ENCODE assay signal across 29 cellular contexts in genomic region chr10:70155255-70155838, GRCh38. TPM values are rescaled to one million over a fixed set of nuclear protein-coding genes. Genes with fewer than 3 reads are reported as not detected.
DNase-seq lines count a peak whose midpoint lies in the region; ATAC-seq and TF ChIP-seq lines count a peak whose summit lies in the region.
"Had no signal": no experiment of that assay in that cellular context is flagged by ENCODE, and none has a peak within 500 bp of the region (broad histone marks: within the 10 kb centered on the region; RNA-seq: fewer than 3 reads in every experiment).

No MANE protein-coding gene starts in this region.

- no peaks in the 10 kb centered on the region for H3K27me3 Mint-ChIP-seq in activated CD4-positive, alpha-beta memory T cell treated with anti-CD3 and anti-CD28 coated beads for 36 hours
- no peaks in the 10 kb centered on the region for H3K27me3 Mint-ChIP-seq in activated CD4-positive, alpha-beta memory T cell treated with anti-CD3 and anti-CD28 coated beads, Interleukin-2, amount 10 ng/mL, durations not matched to agents 7 days and 5 days
- no peaks in the 10 kb centered on the region for H3K27me3 Mint-ChIP-seq in CD4-positive, alpha-beta T cell
- no peaks in the 10 kb centered on the region for H3K27me3 Mint-ChIP-seq in activated CD8-positive, alpha-beta T cell treated with anti-CD3 and anti-CD28 coated beads, Interleukin-2, amount 10 ng/mL, durations not matched to agents 7 days and 5 days (ENCODE audit: low read depth)
- H3K27me3 Mint-ChIP-seq: central memory CD8-positive, alpha-beta T cell; stimulated activated memory B cell treated with anti-CD40 and anti-IgM and Interleukin-4, amounts not matched to agents 10 μg/mL and 1 μg/mL and 100 μg/mL, for 72 hours had no signal

- no peak for DNase-seq in activated CD4-positive, alpha-beta memory T cell treated with anti-CD3 and anti-CD28 coated beads for 36 hours
- DNase-seq in activated CD4-positive, alpha-beta memory T cell treated with anti-CD3 and anti-CD28 coated beads, Interleukin-2, amount 10 ng/mL, durations not matched to agents 7 days and 5 days, result no peak
- DNase-seq in CD4-positive, alpha-beta T cell, result no peak
- DNase-seq in activated CD8-positive, alpha-beta T cell treated with anti-CD3 and anti-CD28 coated beads, Interleukin-2, amount 10 ng/mL, durations not matched to agents 7 days and 5 days, result no peak
- DNase-seq in NCI-H2029 treated with DMSO at 0.1 percent for 48 hours (lab: John Stamatoyannopoulos, UW), result no peak
- no peak for DNase-seq in amniotic stem cell (lab: John Stamatoyannopoulos, UW)
- no peak for DNase-seq in amygdala (lab: John Stamatoyannopoulos, UW)
- DNase-seq: 8988T; activated naive CD4-positive, alpha-beta T cell treated with anti-CD3 and anti-CD28 coated beads, Interleukin-2, amount 50 U/mL, for 16 hours; activated T-cell treated with anti-CD3 and anti-CD28 coated beads, Interleukin-2, amount 50 U/mL, for 4 hours; body of pancreas; esophagus squamous epithelium; foreskin keratinocyte; heart right ventricle; lower lobe of right lung; NCI-H1092 treated with DMSO at 0.1 percent for 48 hours; NCI-H1694 treated with DMSO at 0.1 percent for 48 hours; NCI-H446 treated with DMSO at 0.1 percent for 48 hours; NCI-H774; nephron progenitor cell; SHP77; upper lobe of right lung had no signal

- peaks cover 10 to 61% (median 41%) of the 10 kb centered on the region in 4 donors for H3K36me3 ChIP-seq in liver (ENCODE audit: control insufficient read depth in 4 of 4, insufficient read depth in 3 of 4, low read depth in 1 of 4, low read length in 3 of 4)

- WGBS in liver, result 21% methylated on average over 3 of the region's 3 CpGs

- intact Hi-C loops in activated CD4-positive, alpha-beta memory T cell treated with anti-CD3 and anti-CD28 coated beads for 36 hours (cut with micrococcal nuclease), result no loop called here
- intact Hi-C loops in CD4-positive, alpha-beta T cell (cut with DNase I, micrococcal nuclease), result no loop called here

- H3K36me3 Mint-ChIP-seq in activated CD4-positive, alpha-beta memory T cell treated with anti-CD3 and anti-CD28 coated beads for 36 hours, result peaks cover 69% of the 10 kb centered on the region
- peaks cover 82% of the 10 kb centered on the region for H3K36me3 Mint-ChIP-seq in activated CD4-positive, alpha-beta memory T cell treated with anti-CD3 and anti-CD28 coated beads, Interleukin-2, amount 10 ng/mL, durations not matched to agents 7 days and 5 days (ENCODE audit: low read depth)
- peaks cover 98% of the 10 kb centered on the region for H3K36me3 Mint-ChIP-seq in CD4-positive, alpha-beta T cell (ENCODE audit: low read depth)
- H3K36me3 Mint-ChIP-seq in activated CD8-positive, alpha-beta T cell treated with anti-CD3 and anti-CD28 coated beads, Interleukin-2, amount 10 ng/mL, durations not matched to agents 7 days and 5 days (ENCODE audit: low read depth), result peaks cover 80% of the 10 kb centered on the region

- H3K4me1 Mint-ChIP-seq in activated CD4-positive, alpha-beta memory T cell treated with anti-CD3 and anti-CD28 coated beads for 36 hours (ENCODE audit: low read depth), result peaks cover 20% of the 10 kb centered on the region
- H3K4me1 Mint-ChIP-seq in activated CD4-positive, alpha-beta memory T cell treated with anti-CD3 and anti-CD28 coated beads, Interleukin-2, amount 10 ng/mL, durations not matched to agents 7 days and 5 days, result no peaks in the 10 kb centered on the region
- H3K4me1 Mint-ChIP-seq in CD4-positive, alpha-beta T cell (ENCODE audit: low read depth), result peaks cover 18% of the 10 kb centered on the region
- H3K4me1 Mint-ChIP-seq in activated CD8-positive, alpha-beta T cell treated with anti-CD3 and anti-CD28 coated beads, Interleukin-2, amount 10 ng/mL, durations not matched to agents 7 days and 5 days (ENCODE audit: low read depth), result peaks cover 7% of the 10 kb centered on the region
- H3K4me1 Mint-ChIP-seq: CD14-positive monocyte; nephron progenitor cell; stimulated activated memory B cell treated with anti-CD40 and anti-IgM and Interleukin-4, amounts not matched to agents 10 μg/mL and 1 μg/mL and 100 μg/mL, for 72 hours had no signal

- POLR2A ChIA-PET in activated CD4-positive, alpha-beta memory T cell treated with anti-CD3 and anti-CD28 coated beads for 36 hours (lab: Charles Lee), result no interaction called here
- POLR2A ChIA-PET in activated CD4-positive, alpha-beta memory T cell treated with anti-CD3 and anti-CD28 coated beads, Interleukin-2, amount 10 ng/mL, durations not matched to agents 7 days and 5 days (lab: Charles Lee), result interaction anchor here (1.4 kb wide), 1 partner anchor 9 kb away, joined by 4 read pairs; the partner anchor contains the start of gene TYSND1
- POLR2A ChIA-PET in CD4-positive, alpha-beta T cell (lab: Charles Lee), result interaction anchor here (1.3 kb wide), 1 partner anchor 10 kb away, joined by 3 read pairs; no protein-coding TSS in a partner anchor
- POLR2A ChIA-PET in activated CD8-positive, alpha-beta T cell treated with anti-CD3 and anti-CD28 coated beads, Interleukin-2, amount 10 ng/mL, durations not matched to agents 7 days and 5 days (lab: Charles Lee), result interaction anchor here (1.2 kb wide), 1 partner anchor 9 kb away, joined by 3 read pairs; the partner anchor contains the start of gene TYSND1

- no peaks in the 10 kb centered on the region for H3K9me3 ChIP-seq in CD4-positive, alpha-beta T cell (ENCODE audit: control insufficient read depth, low read length)
- no peaks in the 10 kb centered on the region for H3K9me3 ChIP-seq in liver (ENCODE audit: control insufficient read depth in 4 of 4, low read length in 3 of 4)
- H3K9me3 ChIP-seq: body of pancreas, esophagus squamous epithelium, heart right ventricle, lower lobe of right lung, suprapubic skin, upper lobe of right lung had no signal

- peak in 1 of 2 donors; percentile 8 for TF ChIP-seq RAD21 in liver (IDR thresholded peaks at IDR 0.05)

- TF ChIP-seq CTCF in CD4-positive, alpha-beta T cell (IDR thresholded peaks at IDR 0.05), result no peak
- no peak for TF ChIP-seq CTCF in liver (IDR thresholded peaks at IDR 0.05; ENCODE audit: low read depth, low read length, missing input control)

- no peak for ATAC-seq in CD4-positive, alpha-beta T cell (ENCODE audit: poor library complexity)
- no peak for ATAC-seq in activated CD8-positive, alpha-beta T cell treated with anti-CD3 and anti-CD28 coated beads, Interleukin-2, amount 10 ng/mL, durations not matched to agents 7 days and 5 days
- ATAC-seq: activated T-cell treated with anti-CD3 and anti-CD28 coated beads, Interleukin-2, amount 50 U/mL, for 4 hours; body of pancreas; foreskin keratinocyte; heart right ventricle; K562; lower lobe of right lung; Panc1; stimulated activated memory B cell treated with anti-CD40 and anti-IgM and Interleukin-4, amounts not matched to agents 10 μg/mL and 1 μg/mL and 100 μg/mL, for 72 hours; upper lobe of right lung had no signal

- H3K27ac Mint-ChIP-seq in activated CD4-positive, alpha-beta memory T cell treated with anti-CD3 and anti-CD28 coated beads for 36 hours, result peak overlapping the region; percentile 36
- H3K27ac Mint-ChIP-seq in activated CD4-positive, alpha-beta memory T cell treated with anti-CD3 and anti-CD28 coated beads, Interleukin-2, amount 10 ng/mL, durations not matched to agents 7 days and 5 days, result no peak overlapping the region
- peak overlapping the region; percentile 15 for H3K27ac Mint-ChIP-seq in CD4-positive, alpha-beta T cell
- H3K27ac Mint-ChIP-seq in activated CD8-positive, alpha-beta T cell treated with anti-CD3 and anti-CD28 coated beads, Interleukin-2, amount 10 ng/mL, durations not matched to agents 7 days and 5 days, result peak overlapping the region; percentile 24
- H3K27ac Mint-ChIP-seq: stimulated activated memory B cell treated with anti-CD40 and anti-IgM and Interleukin-4, amounts not matched to agents 10 μg/mL and 1 μg/mL and 100 μg/mL, for 72 hours had no signal

- H3K4me3 Mint-ChIP-seq in activated CD4-positive, alpha-beta memory T cell treated with anti-CD3 and anti-CD28 coated beads for 36 hours, result no peak overlapping the region
- H3K4me3 Mint-ChIP-seq in activated CD4-positive, alpha-beta memory T cell treated with anti-CD3 and anti-CD28 coated beads, Interleukin-2, amount 10 ng/mL, durations not matched to agents 7 days and 5 days, result no peak overlapping the region
- H3K4me3 Mint-ChIP-seq in CD4-positive, alpha-beta T cell, result no peak overlapping the region
- H3K4me3 Mint-ChIP-seq in activated CD8-positive, alpha-beta T cell treated with anti-CD3 and anti-CD28 coated beads, Interleukin-2, amount 10 ng/mL, durations not matched to agents 7 days and 5 days, result no peak overlapping the region
- H3K4me3 Mint-ChIP-seq: activated T-cell treated with anti-CD3 and anti-CD28 coated beads, Interleukin-2, amount 50 U/mL, for 4 hours; CD14-positive monocyte; central memory CD8-positive, alpha-beta T cell; nephron progenitor cell; stimulated activated memory B cell treated with anti-CD40 and anti-IgM and Interleukin-4, amounts not matched to agents 10 μg/mL and 1 μg/mL and 100 μg/mL, for 72 hours had no signal

- H3K4me3 ChIP-seq in liver (ENCODE audit: low read depth in 1 of 3, low read length in 3 of 3), result no peak overlapping the region
- H3K4me3 ChIP-seq: body of pancreas, esophagus squamous epithelium, heart right ventricle, K562, lower lobe of right lung, suprapubic skin, upper lobe of right lung had no signal

- no peaks in the 10 kb centered on the region for H3K9me3 Mint-ChIP-seq in activated CD4-positive, alpha-beta memory T cell treated with anti-CD3 and anti-CD28 coated beads for 36 hours
- no peaks in the 10 kb centered on the region for H3K9me3 Mint-ChIP-seq in activated CD4-positive, alpha-beta memory T cell treated with anti-CD3 and anti-CD28 coated beads, Interleukin-2, amount 10 ng/mL, durations not matched to agents 7 days and 5 days
- no peaks in the 10 kb centered on the region for H3K9me3 Mint-ChIP-seq in CD4-positive, alpha-beta T cell
- no peaks in the 10 kb centered on the region for H3K9me3 Mint-ChIP-seq in activated CD8-positive, alpha-beta T cell treated with anti-CD3 and anti-CD28 coated beads, Interleukin-2, amount 10 ng/mL, durations not matched to agents 7 days and 5 days (ENCODE audit: insufficient read depth)
- H3K9me3 Mint-ChIP-seq: activated T-cell treated with anti-CD3 and anti-CD28 coated beads, Interleukin-2, amount 50 U/mL, for 4 hours; CD14-positive monocyte; central memory CD8-positive, alpha-beta T cell; nephron progenitor cell; stimulated activated memory B cell treated with anti-CD40 and anti-IgM and Interleukin-4, amounts not matched to agents 10 μg/mL and 1 μg/mL and 100 μg/mL, for 72 hours had no signal

- no peak overlapping the region for H3K27ac ChIP-seq in CD4-positive, alpha-beta T cell (ENCODE audit: low read depth, low read length)
- H3K27ac ChIP-seq in liver (ENCODE audit: low read depth in 1 of 2, low read length in 2 of 2), result no peak overlapping the region
- H3K27ac ChIP-seq: body of pancreas, esophagus squamous epithelium, foreskin keratinocyte, heart right ventricle, lower lobe of right lung, suprapubic skin, upper lobe of right lung had no signal

- H3K27me3 ChIP-seq in CD4-positive, alpha-beta T cell (ENCODE audit: control insufficient read depth, insufficient read depth, low read length), result no peaks in the 10 kb centered on the region
- no peaks in the 10 kb centered on the region for H3K27me3 ChIP-seq in liver (ENCODE audit: control insufficient read depth in 4 of 4, insufficient read depth in 4 of 4, low read length in 3 of 4)
- H3K27me3 ChIP-seq: body of pancreas, esophagus squamous epithelium, foreskin keratinocyte, heart right ventricle, suprapubic skin, upper lobe of right lung had no signal

- CTCF ChIA-PET in activated CD4-positive, alpha-beta memory T cell treated with anti-CD3 and anti-CD28 coated beads for 36 hours (lab: Charles Lee), result interaction anchor here (1.4 to 2.0 kb wide), 2 partner anchors 9 to 224 kb away, joined by 3 to 9 read pairs; partner anchors contain the start of gene TYSND1
- CTCF ChIA-PET in activated CD4-positive, alpha-beta memory T cell treated with anti-CD3 and anti-CD28 coated beads, Interleukin-2, amount 10 ng/mL, durations not matched to agents 7 days and 5 days (lab: Charles Lee), result interaction anchor here (2.0 to 5.5 kb wide), 2 partner anchors 9 to 39 kb away, joined by 6 to 40 read pairs; partner anchors contain the start of gene TYSND1
- CTCF ChIA-PET in CD4-positive, alpha-beta T cell (lab: Charles Lee), result interaction anchor here (1.0 to 3.5 kb wide), 2 partner anchors 9 to 19 kb away, joined by 3 to 16 read pairs; partner anchors contain the start of gene TYSND1
- CTCF ChIA-PET in activated CD8-positive, alpha-beta T cell treated with anti-CD3 and anti-CD28 coated beads, Interleukin-2, amount 10 ng/mL, durations not matched to agents 7 days and 5 days (lab: Charles Lee), result interaction anchor here (0.7 to 4.9 kb wide), 2 partner anchors 9 to 118 kb away, joined by 3 to 55 read pairs; partner anchors contain the start of gene TYSND1

- H3K9ac ChIP-seq in liver (ENCODE audit: low read depth in 1 of 2, low read length in 2 of 2), result no peak overlapping the region

- H3K4me1 ChIP-seq in liver (ENCODE audit: control insufficient read depth in 4 of 4, insufficient read depth in 4 of 4, low read length in 3 of 4), result peaks cover 4 to 21% (median 20%) of the 10 kb centered on the region in 4 donors
- H3K4me1 ChIP-seq: foreskin keratinocyte, lower lobe of right lung, suprapubic skin, upper lobe of right lung had no signal

RNA-seq across cellular contexts. Expression of gene TYSND1, which starts 8.8 kb away (rescaled TPM):
- total RNA-seq in activated CD4-positive, alpha-beta memory T cell treated with anti-CD3 and anti-CD28 coated beads for 36 hours, result 10 to 100 TPM; 10.9 to 12.1 TPM
- 1 to 10 TPM; 9.3 to 9.8 TPM for total RNA-seq in activated CD4-positive, alpha-beta memory T cell treated with anti-CD3 and anti-CD28 coated beads, Interleukin-2, amount 10 ng/mL, durations not matched to agents 7 days and 5 days
- total RNA-seq in CD4-positive, alpha-beta T cell, result 10 to 100 TPM; 12.6 to 13.0 TPM
- 10 to 100 TPM; 12.0 to 13.4 TPM for total RNA-seq in activated CD8-positive, alpha-beta T cell treated with anti-CD3 and anti-CD28 coated beads, Interleukin-2, amount 10 ng/mL, durations not matched to agents 7 days and 5 days
- 10 to 100 TPM in 1 of 2 donors, 1 to 10 TPM in 1; 9.5 to 11.3 TPM for total RNA-seq in liver
- 1 to 10 TPM; 3.9 to 4.9 TPM for polyA plus RNA-seq in liver

RNA-seq across cellular contexts. Expression of gene SAR1A, which starts 15.0 kb away (rescaled TPM):
- total RNA-seq in activated CD4-positive, alpha-beta memory T cell treated with anti-CD3 and anti-CD28 coated beads for 36 hours, result 10 to 100 TPM; 91.9 to 94.8 TPM
- 10 to 100 TPM; 81.4 to 85.6 TPM for total RNA-seq in activated CD4-positive, alpha-beta memory T cell treated with anti-CD3 and anti-CD28 coated beads, Interleukin-2, amount 10 ng/mL, durations not matched to agents 7 days and 5 days
- 100 to 1,000 TPM; 155 to 157 TPM for total RNA-seq in CD4-positive, alpha-beta T cell
- 100 to 1,000 TPM; 157 to 160 TPM for total RNA-seq in activated CD8-positive, alpha-beta T cell treated with anti-CD3 and anti-CD28 coated beads, Interleukin-2, amount 10 ng/mL, durations not matched to agents 7 days and 5 days
- 10 to 100 TPM; 58.0 to 58.4 TPM for total RNA-seq in liver
- polyA plus RNA-seq in liver, result 10 to 100 TPM; 34.9 to 45.2 TPM

RNA-seq across cellular contexts. Expression of gene AIFM2, which starts 22.7 kb away (rescaled TPM):
- 1 to 10 TPM; 5.3 to 7.1 TPM for total RNA-seq in activated CD4-positive, alpha-beta memory T cell treated with anti-CD3 and anti-CD28 coated beads for 36 hours
- 1 to 10 TPM; 3.7 to 3.8 TPM for total RNA-seq in activated CD4-positive, alpha-beta memory T cell treated with anti-CD3 and anti-CD28 coated beads, Interleukin-2, amount 10 ng/mL, durations not matched to agents 7 days and 5 days
- 1 to 10 TPM; 2.3 to 2.5 TPM for total RNA-seq in CD4-positive, alpha-beta T cell
- 1 to 10 TPM; 7.2 to 7.5 TPM for total RNA-seq in activated CD8-positive, alpha-beta T cell treated with anti-CD3 and anti-CD28 coated beads, Interleukin-2, amount 10 ng/mL, durations not matched to agents 7 days and 5 days
- 1 to 10 TPM; 5.0 to 9.5 TPM for total RNA-seq in liver
- polyA plus RNA-seq in liver, result 10 to 100 TPM in 1 of 2 donors, 1 to 10 TPM in 1; 9.8 to 20.3 TPM
